In the genomic region with DNA sequence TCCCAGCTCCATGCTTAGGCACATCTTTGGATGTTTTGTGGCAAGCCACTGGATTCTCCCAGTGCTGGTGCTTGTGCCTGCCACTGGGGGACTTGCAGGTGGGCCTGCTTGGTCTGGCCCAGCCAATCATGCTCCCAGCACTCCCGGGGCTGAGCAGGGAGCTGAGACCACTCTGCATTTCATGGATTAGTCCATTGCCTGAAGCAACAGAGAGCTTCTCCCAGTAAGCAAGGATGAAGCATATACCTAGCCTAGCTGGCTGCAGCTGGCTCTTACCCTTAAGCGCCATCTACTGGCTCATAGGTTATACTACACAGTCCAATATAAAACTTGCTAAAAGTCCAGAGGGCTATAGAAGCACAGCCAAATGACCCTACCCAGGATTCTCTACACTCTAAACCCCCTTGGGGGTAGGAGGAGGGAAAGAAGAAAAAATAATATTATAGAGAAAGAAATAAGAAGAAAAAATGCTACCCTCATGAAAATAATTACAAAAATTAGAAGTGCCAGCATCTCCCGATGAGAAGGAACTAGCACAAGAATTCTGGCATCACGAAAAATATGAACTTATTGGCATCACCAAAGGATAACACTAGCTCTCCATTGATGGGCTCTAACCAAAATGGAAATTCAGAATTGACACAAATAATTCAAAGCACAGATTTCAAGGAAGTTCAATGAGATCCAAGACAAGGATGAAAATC, we compare ENCODE assay signal across 8 cellular contexts.
DNase-seq lines count a peak whose midpoint lies in the region; ATAC-seq and TF ChIP-seq lines count a peak whose summit lies in the region.

No MANE protein-coding gene starts in this region.

- H3K27ac Mint-ChIP-seq in CD8-positive, alpha-beta memory T cell = no peak overlapping the region

- TF ChIP-seq CTCF in C4-2B (conservative IDR thresholded peaks at IDR 0.05) (peak; percentile 90), astrocyte of the spinal cord (IDR thresholded peaks at IDR 0.05; ENCODE audit: low read depth, low read length) (peak; percentile 77)

- in situ Hi-C loops in astrocyte of the spinal cord (cut with HindIII; ENCODE audit: low sequenced_read_pairs) = no loop called here

- POLR2A ChIA-PET in CD8-positive, alpha-beta memory T cell (lab: Charles Lee) = no interaction called here

- no peaks in the 10 kb centered on the region for H3K27me3 ChIP-seq in CD8-positive, alpha-beta memory T cell (ENCODE audit: insufficient read depth, low read length, poor library complexity, severe bottlenecking)

- H3K27ac ChIP-seq in C4-2B = no peak overlapping the region
- H3K27ac ChIP-seq in CD8-positive, alpha-beta memory T cell (ENCODE audit: low read depth, low read length) = no peak overlapping the region

- no peaks in the 10 kb centered on the region for H3K36me3 Mint-ChIP-seq in CD8-positive, alpha-beta memory T cell

- H3K4me3 ChIP-seq in astrocyte of the spinal cord (ENCODE audit: low read depth, low read length) = no peak overlapping the region
- no peak overlapping the region for H3K4me3 ChIP-seq in CD8-positive, alpha-beta memory T cell (ENCODE audit: low read length)

- DNase-seq in NCI-H446 treated with DMSO at 0.1 percent for 48 hours (lab: John Stamatoyannopoulos, UW) = peak; percentile 43
- DNase-seq in astrocyte of the spinal cord (ENCODE audit: low read depth, low spot score) = peak; percentile 57
- no peak for DNase-seq in left lobe of liver (ENCODE audit: low spot score)
- DNase-seq in inferior parietal cortex (ENCODE audit: extremely low spot score) = no peak
- DNase-seq in CD8-positive, alpha-beta memory T cell = no peak

- H3K27me3 Mint-ChIP-seq in CD8-positive, alpha-beta memory T cell = peaks cover 0 to 6% of the 10 kb centered on the region in 2 donors

- H3K4me1 Mint-ChIP-seq in CD8-positive, alpha-beta memory T cell = no peaks in the 10 kb centered on the region

- CTCF ChIA-PET in CD8-positive, alpha-beta memory T cell (lab: Charles Lee) = no interaction called here

- no peaks in the 10 kb centered on the region for H3K4me1 ChIP-seq in CD8-positive, alpha-beta memory T cell (ENCODE audit: insufficient read depth, low read length)

- no peaks in the 10 kb centered on the region for H3K9me3 ChIP-seq in CD8-positive, alpha-beta memory T cell (ENCODE audit: low read length)

- no peak overlapping the region for H3K4me3 Mint-ChIP-seq in CD8-positive, alpha-beta memory T cell

- no peaks in the 10 kb centered on the region for H3K36me3 ChIP-seq in CD8-positive, alpha-beta memory T cell (ENCODE audit: insufficient read depth, low read length)

- ATAC-seq in GM18870 (IDR thresholded peaks at IDR 0.05; ENCODE audit: unreplicated experiment) = peak; percentile 82
- ATAC-seq in HG03103 (IDR thresholded peaks at IDR 0.05; ENCODE audit: low read depth, unreplicated experiment) = peak; percentile 97
- peak; percentile 95 for ATAC-seq in left lobe of liver

- peaks cover 26 to 36% (median 29%) of the 10 kb centered on the region in 5 donors for H3K9me3 Mint-ChIP-seq in CD8-positive, alpha-beta memory T cell

Comparison
In these comparisons a context has a peak if more than half of its experiments do, and no peak if none do; other contexts are left out.
1. DNase-seq: peak in NCI-H446 treated with DMSO at 0.1 percent for 48 hours (single experiment) and astrocyte of the spinal cord (single experiment); none in left lobe of liver (single experiment), inferior parietal cortex (single experiment) and CD8-positive, alpha-beta memory T cell (0 of 5).
2. Peak in every context shown above with its lines, with median percentiles within 50 percentile points of each other: ATAC-seq.